Comparison of ENCODE assay signal across 9 cellular contexts in genomic region chr4:57037982-57038604, GRCh38. TPM values are rescaled to one million over a fixed set of nuclear protein-coding genes. Genes with fewer than 3 reads are reported as not detected.
DNase-seq lines count a peak whose midpoint lies in the region; ATAC-seq and TF ChIP-seq lines count a peak whose summit lies in the region.
"Had no signal": no experiment of that assay in that cellular context is flagged by ENCODE, and none has a peak within 500 bp of the region (broad histone marks: within the 10 kb centered on the region; RNA-seq: fewer than 3 reads in every experiment).

No MANE protein-coding gene starts in this region.

- H3K36me3 Mint-ChIP-seq in activated CD8-positive, alpha-beta T cell treated with anti-CD3 and anti-CD28 coated beads for 36 hours (ENCODE audit: low read depth): no peaks in the 10 kb centered on the region
- H3K36me3 Mint-ChIP-seq: T-cell had no signal

- DNase-seq in C1 segment of cervical spinal cord (lab: John Stamatoyannopoulos, UW): peak in 8 of 14 donors; percentile 4 to 55 (median 15)
- peak; percentile 75 for DNase-seq in Karpas-422
- DNase-seq in activated CD8-positive, alpha-beta T cell treated with anti-CD3 and anti-CD28 coated beads for 36 hours: peak; percentile 49
- DNase-seq in left ventricle myocardium superior: peak; percentile 84
- DNase-seq in retina: peak; percentile 71
- no peak for DNase-seq in activated CD4-positive, CD25-positive, alpha-beta regulatory T cell treated with anti-CD3 and anti-CD28 coated beads, Interleukin-2, amount 50 U/mL, for 72 hours

- H3K4me3 Mint-ChIP-seq in activated CD8-positive, alpha-beta T cell treated with anti-CD3 and anti-CD28 coated beads for 36 hours: no peak overlapping the region
- H3K4me3 Mint-ChIP-seq: T-cell had no signal

- H3K27ac Mint-ChIP-seq in activated CD8-positive, alpha-beta T cell treated with anti-CD3 and anti-CD28 coated beads for 36 hours: no peak overlapping the region
- H3K27ac Mint-ChIP-seq: T-cell had no signal

- POLR2A ChIA-PET in activated CD8-positive, alpha-beta T cell treated with anti-CD3 and anti-CD28 coated beads for 36 hours (lab: Charles Lee): no interaction called here

- no peaks in the 10 kb centered on the region for H3K27me3 ChIP-seq in Karpas-422 (ENCODE audit: low read length)

- ATAC-seq in GM18867 (IDR thresholded peaks at IDR 0.05; ENCODE audit: unreplicated experiment): peak; percentile 76
- no peak for ATAC-seq in activated CD8-positive, alpha-beta T cell treated with anti-CD3 and anti-CD28 coated beads for 36 hours
- ATAC-seq in left ventricle myocardium superior: peak; percentile 67
- no peak for ATAC-seq in HG03025 (IDR thresholded peaks at IDR 0.05; ENCODE audit: low FRiP score, unreplicated experiment)
- ATAC-seq: T-cell had no signal

- H3K4me3 ChIP-seq in Karpas-422 (ENCODE audit: low read length): no peak overlapping the region

- H3K27ac ChIP-seq in Karpas-422 (ENCODE audit: low read length): no peak overlapping the region

- peak; percentile 64 for TF ChIP-seq CTCF in activated CD8-positive, alpha-beta T cell treated with anti-CD3 and anti-CD28 coated beads for 36 hours (IDR thresholded peaks at IDR 0.05)

- H3K9me3 ChIP-seq in Karpas-422 (ENCODE audit: low read length): no peaks in the 10 kb centered on the region

- no peak overlapping the region for H3K4me2 ChIP-seq in Karpas-422 (ENCODE audit: low read depth, low read length, poor library complexity, severe bottlenecking)

- H3K4me1 Mint-ChIP-seq in activated CD8-positive, alpha-beta T cell treated with anti-CD3 and anti-CD28 coated beads for 36 hours (ENCODE audit: low read depth): no peaks in the 10 kb centered on the region

- no peaks in the 10 kb centered on the region for H3K4me1 ChIP-seq in Karpas-422 (ENCODE audit: low read length)

- H3K79me2 ChIP-seq in Karpas-422 (ENCODE audit: low read length): no peaks in the 10 kb centered on the region

- H3K27me3 Mint-ChIP-seq in activated CD8-positive, alpha-beta T cell treated with anti-CD3 and anti-CD28 coated beads for 36 hours: peaks cover 11% of the 10 kb centered on the region

- no peaks in the 10 kb centered on the region for H3K9me3 Mint-ChIP-seq in activated CD8-positive, alpha-beta T cell treated with anti-CD3 and anti-CD28 coated beads for 36 hours
- H3K9me3 Mint-ChIP-seq: T-cell had no signal

- no peaks in the 10 kb centered on the region for H4K20me1 ChIP-seq in Karpas-422 (ENCODE audit: insufficient read depth, low read depth, low read length)

- H3K36me3 ChIP-seq in Karpas-422 (ENCODE audit: insufficient read depth, low read length): no peaks in the 10 kb centered on the region

- H3K9ac ChIP-seq in Karpas-422 (ENCODE audit: low read length): no peak overlapping the region

- no peaks in the 10 kb centered on the region for H3K9me2 ChIP-seq in Karpas-422 (replicated peaks; ENCODE audit: insufficient read depth, low read length)

- CTCF ChIA-PET in activated CD8-positive, alpha-beta T cell treated with anti-CD3 and anti-CD28 coated beads for 36 hours (lab: Charles Lee): interaction anchor here (0.6 to 2.2 kb wide), 8 partner anchors 9 to 153 kb away, joined by 3 to 14 read pairs (median 4); no protein-coding TSS in a partner anchor

- H2AFZ ChIP-seq in Karpas-422 (ENCODE audit: low read length): no peak overlapping the region

- intact Hi-C loops in activated CD8-positive, alpha-beta T cell treated with anti-CD3 and anti-CD28 coated beads for 36 hours (cut with micrococcal nuclease): no loop called here
- intact Hi-C loops in left ventricle myocardium superior (cut with micrococcal nuclease): loop anchor here (5.0 kb wide), 1 partner anchor 124 kb away; no protein-coding TSS in a partner anchor

RNA-seq across cellular contexts. Expression of gene POLR2B, which starts 59.4 kb away (rescaled TPM):
- total RNA-seq in Karpas-422 (2014; rRNA removed; shearing (Covaris generic); ENCODE audit: low replicate concordance): 122 and 125 TPM in 2 replicates
- total RNA-seq in activated CD8-positive, alpha-beta T cell treated with anti-CD3 and anti-CD28 coated beads for 36 hours: 100 to 1,000 TPM; 119 TPM
- 68.3 TPM for total RNA-seq in left ventricle myocardium superior

Comparison
In these comparisons a context has a peak if more than half of its experiments do, and no peak if none do; other contexts are left out.
1. ATAC-seq: peak in GM18867 (single experiment) and left ventricle myocardium superior (single experiment); none in activated CD8-positive, alpha-beta T cell treated with anti-CD3 and anti-CD28 coated beads for 36 hours (single experiment) and HG03025 (single experiment).